In the genomic region with DNA sequence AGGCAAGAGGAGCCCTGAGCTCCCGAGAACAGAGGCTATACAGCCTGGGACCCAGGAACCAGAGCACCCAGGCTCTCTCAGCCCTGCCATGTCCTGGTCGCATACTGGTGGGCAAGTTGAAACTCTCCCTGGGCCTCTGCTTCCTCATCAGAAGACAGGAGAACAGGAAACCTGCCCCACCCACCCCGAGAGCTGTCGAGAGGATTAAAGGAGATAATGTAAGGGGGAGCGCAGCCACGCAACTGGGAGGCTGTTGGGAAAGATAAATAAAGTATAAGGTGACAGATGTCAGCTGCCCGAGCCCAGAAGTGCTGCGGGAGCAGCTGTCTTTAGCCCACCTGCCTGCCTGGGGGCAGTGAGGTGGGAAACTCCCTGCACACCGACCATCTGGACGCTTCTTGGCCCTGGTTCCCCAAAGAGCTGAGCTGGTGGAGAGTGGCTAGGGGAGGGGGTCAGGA, we compare ENCODE assay signal across 15 cellular contexts. TPM values are rescaled to one million over a fixed set of nuclear protein-coding genes. Genes with fewer than 3 reads are reported as not detected.
DNase-seq lines count a peak whose midpoint lies in the region; ATAC-seq, FAIRE-seq and TF ChIP-seq lines count a peak whose summit lies in the region.
"Had no signal": no experiment of that assay in that cellular context is flagged by ENCODE, and none has a peak within 500 bp of the region (broad histone marks: within the 10 kb centered on the region; RNA-seq: fewer than 3 reads in every experiment).

No MANE protein-coding gene starts in this region.

- H2AFZ ChIP-seq in K562 (ENCODE audit: low read depth, low read length), result peak overlapping the region; percentile 92
- H2AFZ ChIP-seq: parathyroid adenoma had no signal

- peak overlapping the region; percentile 31 to 70; a peak in 2 of 4 replicates for H3K9ac ChIP-seq in K562 (ENCODE audit: insufficient read depth in 1 of 2, low read depth in 2 of 2, low read length in 2 of 2)
- H3K9ac ChIP-seq: parathyroid adenoma had no signal

- DNase-seq in NCI-H128 (lab: John Stamatoyannopoulos, UW; ENCODE audit: unreplicated experiment) (peak; percentile 68), NCI-H510A treated with DMSO at 0.1 percent for 48 hours (lab: John Stamatoyannopoulos, UW) (peak; percentile 98), K562 (ENCODE audit: extremely low read depth in 1 of 4, low spot score in 3 of 4) (peak; percentile 56 to 90 (median 72)), tibial nerve (ENCODE audit: low spot score in 2 of 2) (no peak), stomach (no peak)
- DNase-seq: activated CD4-positive, CD25-positive, alpha-beta regulatory T cell treated with anti-CD3 and anti-CD28 coated beads, Interleukin-2, amount 50 U/mL, for 72 hours; body of pancreas; DND-41; hypothalamus; stimulated activated naive CD8-positive, alpha-beta T cell treated with anti-CD3 and anti-CD28 coated beads, Interleukin-15, Interleukin-2, amounts not matched to agents 100 U/mL and 50 U/mL, for 24 hours had no signal

- H3K27me3 ChIP-seq in K562 (ENCODE audit: control insufficient read depth in 2 of 2, insufficient read depth in 2 of 2, low read length in 2 of 2), result peaks cover 2 to 9% of the 10 kb centered on the region in 2 experiments; a peak in 3 of 5 replicates
- H3K27me3 ChIP-seq in tibial nerve, result peaks cover 0 to 4% of the 10 kb centered on the region in 2 donors
- peaks cover 0 to 38% (median 15%) of the 10 kb centered on the region in 3 donors for H3K27me3 ChIP-seq in stomach
- H3K27me3 ChIP-seq: body of pancreas had no signal

- TF ChIP-seq EP300 in K562 (IDR thresholded peaks at IDR 0.05; ENCODE audit: low read length) (peak; percentile 74), tibial nerve (IDR thresholded peaks at IDR 0.05) (no peak), stomach (IDR thresholded peaks at IDR 0.05) (no peak)

- intact Hi-C loops in K562 (cut with micrococcal nuclease), result no loop called here
- intact Hi-C loops in stomach (cut with DNase I; ENCODE audit: low total_unique reads), result no loop called here

- H3K9me1 ChIP-seq in K562 (ENCODE audit: control insufficient read depth, insufficient read depth, low read length), result no peaks in the 10 kb centered on the region

- BruUV-seq in K562 (replicated peaks; lab: Mats Ljungman, UMichigan), result no TSS peak

- H3K27ac ChIP-seq in K562 (ENCODE audit: extremely low read depth, low read depth, low read length) (peak overlapping the region; percentile 29; the same call in 1 of the 3 replicates), tibial nerve (peak overlapping the region in 3 of 4 donors; percentile 24 to 86 (median 74)), stomach (no peak overlapping the region)
- H3K27ac ChIP-seq: body of pancreas, parathyroid adenoma had no signal

- H3K4me1 ChIP-seq in K562 (replicated peaks in 1 of 2; ENCODE audit: control insufficient read depth in 2 of 2, insufficient read depth in 2 of 2, low read length in 2 of 2), result peaks cover 12 to 22% of the 10 kb centered on the region in 2 experiments
- peaks cover 0 to 6% (median 0%) of the 10 kb centered on the region in 4 donors for H3K4me1 ChIP-seq in tibial nerve
- no peaks in the 10 kb centered on the region for H3K4me1 ChIP-seq in stomach
- H3K4me1 ChIP-seq: body of pancreas, parathyroid adenoma had no signal

- in situ Hi-C loops in K562 (cut with MboI), result no loop called here

- no peak overlapping the region for H3K4me3 ChIP-seq in K562
- H3K4me3 ChIP-seq in tibial nerve, result no peak overlapping the region
- no peak overlapping the region for H3K4me3 ChIP-seq in stomach
- H3K4me3 ChIP-seq: body of pancreas had no signal

- no peaks in the 10 kb centered on the region; the same call in 1 of the 2 replicates for H4K20me1 ChIP-seq in K562 (replicated peaks; ENCODE audit: control insufficient read depth, insufficient read depth, low read length)

- FAIRE-seq in K562 (lab: Jason Lieb, UNC), result peak; percentile 79

- no peaks in the 10 kb centered on the region for H3K79me2 ChIP-seq in K562 (ENCODE audit: control insufficient read depth, insufficient read depth, low read length)
- H3K79me2 ChIP-seq: parathyroid adenoma had no signal

- TF ChIP-seq CTCF in K562 (IDR thresholded peaks at IDR 0.05 in 2 of 3, conservative IDR thresholded peaks at IDR 0.05 in 1 of 3; ENCODE audit: insufficient read depth in 2 of 3, low read depth in 1 of 3, low read length in 3 of 3), result no peak
- TF ChIP-seq CTCF in tibial nerve (IDR thresholded peaks at IDR 0.05), result no peak
- TF ChIP-seq CTCF in stomach (IDR thresholded peaks at IDR 0.05), result no peak

- 1% methylated on average over 10 of the region's 10 CpGs for WGBS in K562 (ENCODE audit: insufficient coverage, low coverage, missing lambda C conversion rate)
- 55 to 62% methylated on average over 10 of the region's 10 CpGs for WGBS in tibial nerve, 2 donors
- 16 to 25% (median 20%) methylated on average over 9 to 10 of the region's 10 CpGs for WGBS in stomach, 5 donors

- TF ChIP-seq RAD21 in K562 (CRISPR knock-in tag; conservative IDR thresholded peaks at IDR 0.05 in 1 of 2, IDR thresholded peaks at IDR 0.05 in 1 of 2), result no peak

- H3K4me2 ChIP-seq in K562 (ENCODE audit: insufficient read depth, low read length), result peak overlapping the region; percentile 76

- ATAC-seq in K562 (peak; percentile 91), HG03045 (IDR thresholded peaks at IDR 0.05; ENCODE audit: unreplicated experiment) (no peak), HG03439 (IDR thresholded peaks at IDR 0.05; ENCODE audit: unreplicated experiment) (no peak)
- ATAC-seq: activated T-helper 17 cell treated with anti-CD3 and anti-CD28 coated beads, Interleukin-2, amount 50 U/mL, for 72 hours; body of pancreas; Right ventricle myocardium inferior; stimulated activated naive CD8-positive, alpha-beta T cell treated with anti-CD3 and anti-CD28 coated beads, Interleukin-15, Interleukin-2, amounts not matched to agents 100 U/mL and 50 U/mL, for 24 hours had no signal

- H3K36me3 ChIP-seq in K562 (ENCODE audit: control insufficient read depth, insufficient read depth, low read length) (no peaks in the 10 kb centered on the region), tibial nerve (no peaks in the 10 kb centered on the region), stomach (no peaks in the 10 kb centered on the region)

- TF ChIP-seq POLR2A in K562 (conservative IDR thresholded peaks at IDR 0.05), result no peak
- TF ChIP-seq POLR2A in tibial nerve (IDR thresholded peaks at IDR 0.05), result no peak
- no peak for TF ChIP-seq POLR2A in stomach (IDR thresholded peaks at IDR 0.05)

- POLR2A ChIA-PET in K562 (lab: Yijun Ruan, JAX), result interaction anchor here (0.7 to 1.4 kb wide), 6 partner anchors 9 to 116 kb away, joined by 3 to 5 read pairs (median 4); no protein-coding TSS in a partner anchor

- CTCF ChIA-PET in K562 (lab: Yijun Ruan, JAX; ENCODE audit: low intra/inter-chr PET ratio), result no interaction called here

- H3K9me3 ChIP-seq in K562 (replicated peaks; ENCODE audit: control insufficient read depth, insufficient read depth, low read depth, low read length) (no peaks in the 10 kb centered on the region), tibial nerve (peaks cover 0 to 13% (median 0%) of the 10 kb centered on the region in 4 donors), stomach (peaks cover 0 to 7% (median 0%) of the 10 kb centered on the region in 4 donors)
- H3K9me3 ChIP-seq: body of pancreas had no signal

RNA-seq across cellular contexts. Expression of a gene that starts 6.8 kb away (rescaled TPM):
- total RNA-seq in K562 (2011; cell fraction: chromatin; rRNA removed; ENCODE audit: low replicate concordance), result 0.76 and 1.1 TPM in 2 replicates
- 0.66 and 0.83 TPM in 2 replicates for total RNA-seq in K562 (2011; cell fraction: nucleolus; rRNA removed)
- total RNA-seq in K562 (2011; cell fraction: nucleoplasm; rRNA removed), result 0.46 and 0.95 TPM in 2 replicates
- total RNA-seq in K562 (2014; rRNA removed) (not detected in 2 replicates), K562 (2014; rRNA removed; fragmentation: Illumina TruSeq; extraction: Trizol) (not detected in 2 replicates), K562 (2015; rRNA removed; fragmentation: Illumina TruSeq; extraction: Trizol) (not detected in 2 replicates), K562 (2021) (not detected in 2 replicates), tibial nerve (100 to 1,000 TPM in 3 of 4 donors, 10 to 100 TPM in 1; 77.4 to 211 (median 117) TPM), stomach (10 to 100 TPM in 1 of 5 donors, under 1 TPM in 1, not detected in 3; 0.58 to 44.3 TPM)
- polyA plus RNA-seq in K562 (2011; rRNA removed) (0.10 and 0.19 TPM in 2 replicates), K562 (2014; fragmentation: Illumina TruSeq; extraction: Trizol) (not detected in 2 replicates), K562 (2014; fragmentation: Nextera tagmentation; extraction: Ambion mirVana) (not detected), K562 (2014; rRNA removed) (not detected in 2 replicates), stomach (under 1 TPM; 0.20 to 0.62 (median 0.46) TPM)
- 0.09 and 0.12 TPM in 2 replicates for polyA plus RNA-seq in K562 (2011; cell fraction: cytosol; rRNA removed)
- polyA plus RNA-seq in K562 (2011; cell fraction: nucleus; rRNA removed), result 0.38 and 0.58 TPM in 2 replicates
- polyA plus RNA-seq in K562 (2012), result 0.03 TPM in 1 of 2 replicates, not detected in the other
- polyA minus RNA-seq in K562 (2011; rRNA and poly(A)+ RNA removed), result 0.21 and 0.32 TPM in 2 replicates
- polyA minus RNA-seq in K562 (2011; cell fraction: cytosol; rRNA and poly(A)+ RNA removed), result not detected in 2 replicates
- 0.54 and 1.00 TPM in 2 replicates for polyA minus RNA-seq in K562 (2011; cell fraction: nucleus; rRNA and poly(A)+ RNA removed)

RNA-seq across cellular contexts. Expression of a gene that starts 28.9 kb away (rescaled TPM):
- not detected in 2 replicates for total RNA-seq in K562 (2011; cell fraction: chromatin; rRNA removed; ENCODE audit: low replicate concordance)
- total RNA-seq in K562 (2011; cell fraction: nucleolus; rRNA removed), result not detected in 2 replicates
- total RNA-seq in K562 (2011; cell fraction: nucleoplasm; rRNA removed), result not detected in 2 replicates
- total RNA-seq in K562 (2014; rRNA removed) (not detected in 2 replicates), K562 (2014; rRNA removed; fragmentation: Illumina TruSeq; extraction: Trizol) (not detected in 2 replicates), K562 (2015; rRNA removed; fragmentation: Illumina TruSeq; extraction: Trizol) (not detected in 2 replicates), K562 (2021) (not detected in 2 replicates), tibial nerve (not detected), stomach (not detected)
- polyA plus RNA-seq in K562 (2011; rRNA removed) (not detected in 2 replicates), K562 (2014; fragmentation: Illumina TruSeq; extraction: Trizol) (not detected in 2 replicates), K562 (2014; fragmentation: Nextera tagmentation; extraction: Ambion mirVana) (not detected), K562 (2014; rRNA removed) (not detected in 2 replicates), stomach (not detected)
- not detected in 2 replicates for polyA plus RNA-seq in K562 (2011; cell fraction: cytosol; rRNA removed)
- not detected in 2 replicates for polyA plus RNA-seq in K562 (2011; cell fraction: nucleus; rRNA removed)
- not detected in 2 replicates for polyA plus RNA-seq in K562 (2012)
- not detected in 2 replicates for polyA minus RNA-seq in K562 (2011; rRNA and poly(A)+ RNA removed)
- not detected in 2 replicates for polyA minus RNA-seq in K562 (2011; cell fraction: cytosol; rRNA and poly(A)+ RNA removed)
- polyA minus RNA-seq in K562 (2011; cell fraction: nucleus; rRNA and poly(A)+ RNA removed), result not detected in 2 replicates
- total RNA-seq: activated T-helper 17 cell treated with anti-CD3 and anti-CD28 coated beads, Interleukin-2, amount 50 U/mL, for 72 hours; Right ventricle myocardium inferior had no signal

RNA-seq across cellular contexts. Expression of a gene that starts 34.5 kb away (rescaled TPM):
- not detected in 2 replicates for total RNA-seq in K562 (2011; cell fraction: chromatin; rRNA removed; ENCODE audit: low replicate concordance)
- not detected in 2 replicates for total RNA-seq in K562 (2011; cell fraction: nucleolus; rRNA removed)
- not detected in 2 replicates for total RNA-seq in K562 (2011; cell fraction: nucleoplasm; rRNA removed)
- total RNA-seq in K562 (2014; rRNA removed) (not detected in 2 replicates), K562 (2014; rRNA removed; fragmentation: Illumina TruSeq; extraction: Trizol) (not detected in 2 replicates), K562 (2015; rRNA removed; fragmentation: Illumina TruSeq; extraction: Trizol) (not detected in 2 replicates), K562 (2021) (not detected in 2 replicates), tibial nerve (1 to 10 TPM in 1 of 4 donors, under 1 TPM in 1, not detected in 2; 0.59 to 2.8 TPM), stomach (not detected)
- polyA plus RNA-seq in K562 (2011; rRNA removed) (not detected in 2 replicates), K562 (2014; fragmentation: Illumina TruSeq; extraction: Trizol) (not detected in 2 replicates), K562 (2014; fragmentation: Nextera tagmentation; extraction: Ambion mirVana) (not detected), K562 (2014; rRNA removed) (not detected in 2 replicates), stomach (not detected)
- polyA plus RNA-seq in K562 (2011; cell fraction: cytosol; rRNA removed), result not detected in 2 replicates
- polyA plus RNA-seq in K562 (2011; cell fraction: nucleus; rRNA removed), result not detected in 2 replicates
- polyA plus RNA-seq in K562 (2012), result not detected in 2 replicates
- polyA minus RNA-seq in K562 (2011; rRNA and poly(A)+ RNA removed), result not detected in 2 replicates
- not detected in 2 replicates for polyA minus RNA-seq in K562 (2011; cell fraction: cytosol; rRNA and poly(A)+ RNA removed)
- polyA minus RNA-seq in K562 (2011; cell fraction: nucleus; rRNA and poly(A)+ RNA removed), result not detected in 2 replicates
- total RNA-seq: activated T-helper 17 cell treated with anti-CD3 and anti-CD28 coated beads, Interleukin-2, amount 50 U/mL, for 72 hours; Right ventricle myocardium inferior had no signal

RNA-seq across cellular contexts. Expression of a gene that starts 58.8 kb away (rescaled TPM):
- total RNA-seq in K562 (2011; cell fraction: chromatin; rRNA removed; ENCODE audit: low replicate concordance), result not detected in 2 replicates
- not detected in 2 replicates for total RNA-seq in K562 (2011; cell fraction: nucleolus; rRNA removed)
- not detected in 2 replicates for total RNA-seq in K562 (2011; cell fraction: nucleoplasm; rRNA removed)
- total RNA-seq in K562 (2014; rRNA removed) (not detected in 2 replicates), K562 (2014; rRNA removed; fragmentation: Illumina TruSeq; extraction: Trizol) (not detected in 2 replicates), K562 (2015; rRNA removed; fragmentation: Illumina TruSeq; extraction: Trizol) (not detected in 2 replicates), K562 (2021) (not detected in 2 replicates), tibial nerve (under 1 TPM in 1 of 4 donors, not detected in 3; 0.60 TPM), stomach (not detected)
- polyA plus RNA-seq in K562 (2011; rRNA removed) (not detected in 2 replicates), K562 (2014; fragmentation: Illumina TruSeq; extraction: Trizol) (not detected in 2 replicates), K562 (2014; fragmentation: Nextera tagmentation; extraction: Ambion mirVana) (not detected), K562 (2014; rRNA removed) (not detected in 2 replicates), stomach (not detected)
- not detected in 2 replicates for polyA plus RNA-seq in K562 (2011; cell fraction: cytosol; rRNA removed)
- not detected in 2 replicates for polyA plus RNA-seq in K562 (2011; cell fraction: nucleus; rRNA removed)
- polyA plus RNA-seq in K562 (2012), result not detected in 2 replicates
- polyA minus RNA-seq in K562 (2011; rRNA and poly(A)+ RNA removed), result not detected in 2 replicates
- not detected in 2 replicates for polyA minus RNA-seq in K562 (2011; cell fraction: cytosol; rRNA and poly(A)+ RNA removed)
- polyA minus RNA-seq in K562 (2011; cell fraction: nucleus; rRNA and poly(A)+ RNA removed), result not detected in 2 replicates
- total RNA-seq: body of pancreas, Right ventricle myocardium inferior had no signal

Comparison
In these comparisons a context has a peak if more than half of its experiments do, and no peak if none do; other contexts are left out.
1. DNase-seq: peak in NCI-H128 (single experiment), NCI-H510A treated with DMSO at 0.1 percent for 48 hours (single experiment) and K562 (4 of 4); none in tibial nerve (0 of 2) and stomach (single experiment).
2. H3K27ac ChIP-seq: peak in K562 (single experiment) and tibial nerve (3 of 4); none in stomach (0 of 5).